In the genomic region with DNA sequence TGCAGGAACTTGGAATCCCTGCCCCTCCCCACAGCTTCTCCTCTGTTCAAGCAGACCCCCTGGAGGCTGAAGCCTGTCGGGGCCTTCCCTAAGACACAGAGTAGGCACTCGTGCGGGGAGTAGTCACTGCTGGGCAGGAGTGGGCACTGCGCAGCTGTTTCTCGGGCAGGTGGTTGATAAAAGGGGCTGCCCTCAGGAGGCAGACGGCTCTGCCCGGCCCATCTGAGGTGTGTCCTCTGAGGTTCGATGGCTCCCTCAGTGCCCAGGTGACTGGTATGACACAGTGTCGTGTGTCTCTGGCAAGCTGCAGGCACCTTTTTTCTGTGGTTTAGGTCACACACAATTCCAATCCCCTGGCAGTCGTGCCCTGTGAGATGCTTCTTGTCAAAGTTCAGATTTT, we compare ENCODE assay signal across 7 cellular contexts. TPM values are rescaled to one million over a fixed set of nuclear protein-coding genes. Genes with fewer than 3 reads are reported as not detected.
"Had no signal": no experiment of that assay in that cellular context is flagged by ENCODE, and none has a peak within 500 bp of the region (broad histone marks: within the 10 kb centered on the region; RNA-seq: fewer than 3 reads in every experiment).

No MANE protein-coding gene starts in this region.

- DNase-seq: GM23248, H9, HCEC 1CT, IMR-90 had no signal

- ATAC-seq: K562 had no signal

- FAIRE-seq: H1, K562 had no signal

- H3K4me3 ChIP-seq: GM23248, K562 had no signal

- H3K9ac ChIP-seq: GM23248 had no signal

- H2AFZ ChIP-seq: GM23248 had no signal

- H3K27ac ChIP-seq: HL-60 had no signal

RNA-seq across cellular contexts. Expression of gene GALNT16, which starts 10.1 kb away (rescaled TPM):
- total RNA-seq: K562 had no signal
- polyA plus RNA-seq: K562 had no signal
